Comparison of ENCODE assay signal across 1 cellular context in the genomic region with DNA sequence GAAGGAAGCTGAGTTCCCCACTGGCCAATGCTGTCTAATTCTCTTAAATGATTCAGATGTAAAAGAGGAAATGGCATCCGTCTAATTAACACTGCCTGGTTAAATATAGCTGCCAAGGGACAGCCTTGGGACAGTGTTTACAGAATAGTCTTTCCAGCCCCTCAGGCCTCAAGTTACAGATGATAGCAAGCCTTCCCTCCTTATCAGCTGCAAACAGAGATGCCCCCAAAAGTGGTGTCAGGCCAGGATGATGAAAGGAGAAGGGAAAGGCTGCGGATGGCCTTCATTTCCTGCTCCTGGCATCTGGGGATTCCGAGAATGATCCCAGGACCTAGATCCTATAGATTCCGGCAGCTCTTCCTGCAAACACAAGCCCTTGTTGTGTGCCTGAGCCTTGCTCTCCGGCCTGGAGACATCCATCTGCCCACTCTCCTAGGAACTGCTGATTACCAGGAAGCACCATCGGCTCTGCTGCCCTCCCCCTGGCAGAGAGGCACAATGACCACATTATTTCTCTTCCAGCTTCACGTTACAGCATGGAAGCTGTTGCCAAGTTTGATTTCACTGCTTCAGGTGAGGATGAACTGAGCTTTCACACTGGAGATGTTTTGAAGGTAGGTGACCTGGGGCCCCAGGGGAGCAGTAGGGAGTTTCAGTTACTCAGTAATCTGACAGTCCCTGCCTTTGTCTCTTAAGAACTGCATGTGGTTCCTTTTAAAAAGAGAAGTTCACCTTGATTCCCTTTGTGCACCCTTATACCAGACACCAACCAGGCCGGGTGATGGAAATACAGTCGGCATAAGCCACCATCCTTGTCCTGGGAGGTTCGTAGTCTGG.
A peak's percentile ranks its signal among the peaks of the same experiment; 100 is the strongest.
TF ChIP-seq lines count a peak whose summit lies in the region.

No MANE protein-coding gene starts in this region.

TF ChIP-seq in GM12878, 131 proteins besides CTCF, POLR2A, EP300 and RAD21:
- TF ChIP-seq IKZF2 (IDR thresholded peaks at IDR 0.05): peak in 1 of 2 experiments; percentile 32; a peak in 3 of 4 replicates
- TF ChIP-seq RELA (IDR thresholded peaks at IDR 0.05; ENCODE audit: borderline replicate concordance, partially characterized antibody): no peak
- no peak for TF ChIP-seq SREBF1 (IDR thresholded peaks at IDR 0.05; ENCODE audit: low read length)
- TF ChIP-seq MEF2B (IDR thresholded peaks at IDR 0.05; ENCODE audit: partially characterized antibody, poor library complexity, severe bottlenecking): peak; percentile 91
- 0 out of 2 replicates have a peak, but pooled peaks have one; percentile 21 for TF ChIP-seq GATAD2B (conservative IDR thresholded peaks at IDR 0.05; ENCODE audit: low read depth)
- TF ChIP-seq PAX8 (IDR thresholded peaks at IDR 0.05): no peak
- TF ChIP-seq NR2C2 (IDR thresholded peaks at IDR 0.05; ENCODE audit: borderline replicate concordance, control insufficient read depth, insufficient read length, low read depth): no peak
- no peak for TF ChIP-seq ZNF207 (IDR thresholded peaks at IDR 0.05; ENCODE audit: borderline replicate concordance)
- no peak for TF ChIP-seq CREB1 (IDR thresholded peaks at IDR 0.05; ENCODE audit: low read depth)
- TF ChIP-seq ZNF24 (IDR thresholded peaks at IDR 0.05): peak; percentile 28; the same call in 1 of the 2 replicates
- TF ChIP-seq IKZF1 (conservative IDR thresholded peaks at IDR 0.05): peak; percentile 57
- TF ChIP-seq DPF2 (IDR thresholded peaks at IDR 0.05): 0 out of 2 replicates have a peak, but pooled peaks have one; percentile 44
- TF ChIP-seq SPI1 (IDR thresholded peaks at IDR 0.05; ENCODE audit: borderline replicate concordance, insufficient read depth, low read depth, low read length): peak; percentile 79
- TF ChIP-seq MTA2 (IDR thresholded peaks at IDR 0.05; ENCODE audit: low read depth): peak; percentile 57; the same call in 1 of the 2 replicates
TF ChIP-seq in GM12878: peak in this region for 8.
